12 cellular contexts compared by ENCODE assay signal in the genomic region with DNA sequence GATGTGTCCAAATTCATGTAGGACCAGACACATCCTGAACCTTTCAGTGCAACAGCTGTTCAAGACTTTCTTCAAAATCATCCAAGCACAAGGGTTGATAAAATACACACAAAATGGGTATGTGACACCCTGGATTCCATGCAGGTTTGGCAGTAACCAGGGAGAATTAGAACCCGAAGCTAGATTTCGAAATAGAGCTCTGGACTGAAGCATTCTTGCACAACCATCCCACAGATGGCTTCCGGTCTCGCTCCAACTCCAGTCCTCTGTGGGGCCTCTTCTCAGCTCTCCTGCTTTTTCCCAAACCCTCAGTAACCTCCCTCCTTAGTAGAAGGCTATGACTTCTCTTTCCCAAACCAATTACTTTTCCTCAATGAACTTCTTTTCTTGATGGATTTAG.
DNase-seq lines count a peak whose midpoint lies in the region; ATAC-seq and TF ChIP-seq lines count a peak whose summit lies in the region.
"Had no signal": no experiment of that assay in that cellular context is flagged by ENCODE, and none has a peak within 500 bp of the region (broad histone marks: within the 10 kb centered on the region; RNA-seq: fewer than 3 reads in every experiment).

No MANE protein-coding gene starts in this region.

- no peaks in the 10 kb centered on the region for H3K27me3 Mint-ChIP-seq in T-helper 17 cell

- H3K36me3 Mint-ChIP-seq in activated naive CD4-positive, alpha-beta T cell treated with anti-CD3 and anti-CD28 coated beads, Interleukin-2, amount 50 U/mL, for 72 hours: no peaks in the 10 kb centered on the region
- H3K36me3 Mint-ChIP-seq in T-helper 17 cell (ENCODE audit: low read depth): no peaks in the 10 kb centered on the region

- H3K27me3 ChIP-seq in dorsolateral prefrontal cortex (no peaks in the 10 kb centered on the region), aorta (ENCODE audit: control insufficient read depth in 1 of 2, insufficient read depth in 2 of 2, low read length in 1 of 2) (no peaks in the 10 kb centered on the region), H7 (ENCODE audit: control insufficient read depth, insufficient read depth, low read length) (no peaks in the 10 kb centered on the region)

- no peak overlapping the region for H3K4me3 ChIP-seq in dorsolateral prefrontal cortex
- H3K4me3 ChIP-seq in aorta (ENCODE audit: low read length in 2 of 2): no peak overlapping the region
- H3K4me3 ChIP-seq in H7 (ENCODE audit: insufficient read depth, low read depth, low read length): no peak overlapping the region

- 93 to 96% methylated on average over 4 of the region's 4 CpGs for WGBS in aorta, 2 donors

- no peak for TF ChIP-seq CTCF in dorsolateral prefrontal cortex (IDR thresholded peaks at IDR 0.05 in 54 of 56, conservative IDR thresholded peaks at IDR 0.05 in 2 of 56; ENCODE audit: low read depth in 1 of 56, partially characterized antibody in 56 of 56)

- no peak overlapping the region for H3K4me3 Mint-ChIP-seq in T-helper 17 cell

- H3K4me1 Mint-ChIP-seq in T-helper 17 cell: no peaks in the 10 kb centered on the region

- peaks cover 0 to 2% of the 10 kb centered on the region in 2 donors for H3K36me3 ChIP-seq in aorta (ENCODE audit: control insufficient read depth in 1 of 2, insufficient read depth in 2 of 2, low read length in 1 of 2)
- H3K36me3 ChIP-seq in H7 (replicated peaks; ENCODE audit: control insufficient read depth, insufficient read depth, low read length): no peaks in the 10 kb centered on the region

- intact Hi-C loops in dorsolateral prefrontal cortex (cut with DNase I) (no loop called here), aorta (cut with DNase I) (no loop called here)

- DNase-seq in SIG-M5 treated with dmso at 0.1 percent for 504 hours (lab: John Stamatoyannopoulos, UW; ENCODE audit: unreplicated experiment): peak; percentile 84
- DNase-seq in SIG-M5 (lab: John Stamatoyannopoulos, UW): no peak
- DNase-seq in dorsolateral prefrontal cortex: peak in 1 of 10 donors; percentile 2
- DNase-seq in medulla oblongata (ENCODE audit: extremely low spot score): peak; percentile 40
- peak in 1 of 2 donors; percentile 63 for DNase-seq in aorta
- DNase-seq in activated naive CD4-positive, alpha-beta T cell treated with anti-CD3 and anti-CD28 coated beads, Interleukin-2, amount 50 U/mL, for 72 hours (ENCODE audit: low spot score in 2 of 2): no peak
- no peak for DNase-seq in H7
- DNase-seq in T-helper 17 cell: no peak
- DNase-seq: activated CD4-positive, CD25-positive, alpha-beta regulatory T cell treated with anti-CD3 and anti-CD28 coated beads, Interleukin-2, amount 50 U/mL, for 72 hours; cortex of kidney; NCI-H1694 treated with DMSO at 0.1 percent for 48 hours had no signal

- peak; percentile 74 for ATAC-seq in aorta (ENCODE audit: low FRiP score)
- no peak for ATAC-seq in activated naive CD4-positive, alpha-beta T cell treated with anti-CD3 and anti-CD28 coated beads, Interleukin-2, amount 50 U/mL, for 72 hours
- ATAC-seq in T-helper 17 cell: no peak

- no peak overlapping the region for H3K27ac Mint-ChIP-seq in activated naive CD4-positive, alpha-beta T cell treated with anti-CD3 and anti-CD28 coated beads, Interleukin-2, amount 50 U/mL, for 72 hours
- no peak overlapping the region for H3K27ac Mint-ChIP-seq in T-helper 17 cell

- peaks cover 0 to 4% of the 10 kb centered on the region in 2 donors for H3K4me1 ChIP-seq in aorta (ENCODE audit: control insufficient read depth in 1 of 2, insufficient read depth in 2 of 2, low read length in 2 of 2)

- H3K9me3 Mint-ChIP-seq in activated naive CD4-positive, alpha-beta T cell treated with anti-CD3 and anti-CD28 coated beads, Interleukin-2, amount 50 U/mL, for 72 hours: no peaks in the 10 kb centered on the region

- H3K27ac ChIP-seq in dorsolateral prefrontal cortex (peak overlapping the region in 31 of 59 donors; percentile 2 to 65 (median 32)), aorta (ENCODE audit: low read depth in 1 of 2, low read length in 2 of 2) (no peak overlapping the region)
- H3K27ac ChIP-seq: 22Rv1 had no signal

- H3K9me3 ChIP-seq in aorta (ENCODE audit: control insufficient read depth, low read length) (no peaks in the 10 kb centered on the region), T-helper 17 cell (ENCODE audit: control insufficient read depth, low read length, poor library complexity, severe bottlenecking) (no peaks in the 10 kb centered on the region)

Comparison
In these comparisons a context has a peak if more than half of its experiments do, and no peak if none do; other contexts are left out.
1. DNase-seq: peak in SIG-M5 treated with dmso at 0.1 percent for 504 hours (single experiment) and medulla oblongata (single experiment); none in SIG-M5 (single experiment), activated naive CD4-positive, alpha-beta T cell treated with anti-CD3 and anti-CD28 coated beads, Interleukin-2, amount 50 U/mL, for 72 hours (0 of 2), H7 (single experiment) and T-helper 17 cell (0 of 3).
2. H3K27ac ChIP-seq: peak in dorsolateral prefrontal cortex (31 of 59); none in aorta (0 of 2).